ENCODE assay signal across 11 cellular contexts in genomic region chr7:152522551-152522950, GRCh38.
DNase-seq lines count a peak whose midpoint lies in the region; ATAC-seq, FAIRE-seq and TF ChIP-seq lines count a peak whose summit lies in the region.
"Had no signal": no experiment of that assay in that cellular context is flagged by ENCODE, and none has a peak within 500 bp of the region (broad histone marks: within the 10 kb centered on the region; RNA-seq: fewer than 3 reads in every experiment).

No MANE protein-coding gene starts in this region.

- peaks cover 3% of the 10 kb centered on the region for H3K9me3 Mint-ChIP-seq in nephron
- H3K9me3 Mint-ChIP-seq in activated T-helper 17 cell treated with anti-CD3 and anti-CD28 coated beads, Interleukin-2, amount 50 U/mL, for 72 hours = no peaks in the 10 kb centered on the region

- DNase-seq in BE2C (peak; percentile 42), NCI-H2171 (lab: John Stamatoyannopoulos, UW) (peak; percentile 95), choroid plexus epithelial cell (ENCODE audit: low read depth) (peak; percentile 46), NCI-H1930 (lab: John Stamatoyannopoulos, UW) (no peak), H54 (ENCODE audit: insufficient read length, low spot score) (no peak), ureter (ENCODE audit: low spot score) (no peak)
- DNase-seq: activated CD4-positive, alpha-beta T cell treated with anti-CD3 and anti-CD28 coated beads, Interleukin-2, amount 50 U/mL, for 4 hours; esophagus squamous epithelium; MG63 had no signal

- H3K27me3 ChIP-seq in BE2C = no peaks in the 10 kb centered on the region
- H3K27me3 ChIP-seq: esophagus squamous epithelium, MG63 had no signal

- H3K27me3 Mint-ChIP-seq in nephron (ENCODE audit: low read depth) = peaks cover 3% of the 10 kb centered on the region
- no peaks in the 10 kb centered on the region for H3K27me3 Mint-ChIP-seq in activated T-helper 17 cell treated with anti-CD3 and anti-CD28 coated beads, Interleukin-2, amount 50 U/mL, for 72 hours

- H3K27ac Mint-ChIP-seq in nephron = peak overlapping the region in 2 of 3 experiments; percentile 3 to 73
- no peak overlapping the region for H3K27ac Mint-ChIP-seq in activated T-helper 17 cell treated with anti-CD3 and anti-CD28 coated beads, Interleukin-2, amount 50 U/mL, for 72 hours

- H3K36me3 Mint-ChIP-seq in nephron (ENCODE audit: low read depth) = no peaks in the 10 kb centered on the region
- no peaks in the 10 kb centered on the region for H3K36me3 Mint-ChIP-seq in activated T-helper 17 cell treated with anti-CD3 and anti-CD28 coated beads, Interleukin-2, amount 50 U/mL, for 72 hours (ENCODE audit: low read depth)

- H3K4me3 Mint-ChIP-seq in nephron = peak overlapping the region in 2 of 3 experiments; percentile 30 to 33
- H3K4me3 Mint-ChIP-seq in activated T-helper 17 cell treated with anti-CD3 and anti-CD28 coated beads, Interleukin-2, amount 50 U/mL, for 72 hours = no peak overlapping the region

- no peaks in the 10 kb centered on the region for H3K36me3 ChIP-seq in BE2C
- H3K36me3 ChIP-seq: esophagus squamous epithelium, MG63 had no signal

- peaks cover 37% of the 10 kb centered on the region for H3K4me1 Mint-ChIP-seq in nephron
- no peaks in the 10 kb centered on the region for H3K4me1 Mint-ChIP-seq in activated T-helper 17 cell treated with anti-CD3 and anti-CD28 coated beads, Interleukin-2, amount 50 U/mL, for 72 hours

- TF ChIP-seq CTCF in BE2C (IDR thresholded peaks at IDR 0.05; ENCODE audit: low read depth, low read length) (no peak), choroid plexus epithelial cell (conservative IDR thresholded peaks at IDR 0.05; ENCODE audit: low read depth, low read length) (no peak), nephron (IDR thresholded peaks at IDR 0.05; ENCODE audit: unreplicated experiment in 3 of 3) (no peak)

- no peak for TF ChIP-seq POLR2A in H54 (IDR thresholded peaks at IDR 0.05; ENCODE audit: low read depth, low read length)

- H3K4me1 ChIP-seq in BE2C = no peaks in the 10 kb centered on the region

- H3K9me3 ChIP-seq in BE2C = no peaks in the 10 kb centered on the region
- H3K9me3 ChIP-seq: MG63 had no signal

- ATAC-seq in activated T-helper 17 cell treated with anti-CD3 and anti-CD28 coated beads, Interleukin-2, amount 50 U/mL, for 72 hours (replicated peaks) = no peak

- H3K4me3 ChIP-seq in BE2C (ENCODE audit: low read depth, low read length) = peak overlapping the region; percentile 63
- peak overlapping the region; percentile 14 for H3K4me3 ChIP-seq in choroid plexus epithelial cell (ENCODE audit: low read depth, low read length)
- H3K4me3 ChIP-seq: MG63 had no signal

- no peak for FAIRE-seq in H54 (lab: Jason Lieb, UNC)

Comparison
In these comparisons a context has a peak if more than half of its experiments do, and no peak if none do; other contexts are left out.
1. DNase-seq: peak in BE2C (single experiment), NCI-H2171 (single experiment) and choroid plexus epithelial cell (single experiment); none in NCI-H1930 (0 of 2), H54 (single experiment) and ureter (single experiment).